Comparison of ENCODE assay signal across 6 cellular contexts in genomic region chr19:55494172-55494761, GRCh38. TPM values are rescaled to one million over a fixed set of nuclear protein-coding genes. Genes with fewer than 3 reads are reported as not detected.
DNase-seq lines count a peak whose midpoint lies in the region; ATAC-seq and TF ChIP-seq lines count a peak whose summit lies in the region.

No MANE protein-coding gene starts in this region.

- no peak overlapping the region for H2BK15ac ChIP-seq in IMR-90 (ENCODE audit: low read depth, low read length)

- H2AK9ac ChIP-seq in IMR-90 (replicated peaks; ENCODE audit: low read depth, low read length, poor library complexity) = peak overlapping the region; percentile 94

- peak overlapping the region; percentile 63 for H3K4me2 ChIP-seq in IMR-90 (ENCODE audit: low read depth, low read length)

- H3K36me3 Mint-ChIP-seq in stimulated activated effector memory CD8-positive, alpha-beta T cell treated with anti-CD3 and anti-CD28 coated beads, Interleukin-12 subunit alpha, Interleukin-12 subunit beta, amount 100 ng/mL, for 72 hours = no peaks in the 10 kb centered on the region

- H3K18ac ChIP-seq in IMR-90 (ENCODE audit: low read depth, low read length) = peak overlapping the region; percentile 49

- no peak for TF ChIP-seq RAD21 in IMR-90 (IDR thresholded peaks at IDR 0.05; ENCODE audit: low read length)

- no peaks in the 10 kb centered on the region for H3K9me3 ChIP-seq in IMR-90 (ENCODE audit: control insufficient read depth, insufficient read depth, low read length)
- no peaks in the 10 kb centered on the region for H3K9me3 ChIP-seq in esophagus squamous epithelium
- H3K9me3 ChIP-seq in effector memory CD4-positive, alpha-beta T cell (ENCODE audit: control insufficient read depth, low read length) = no peaks in the 10 kb centered on the region

- peaks cover 0 to 17% of the 10 kb centered on the region in 2 experiments for H3K79me1 ChIP-seq in IMR-90 (ENCODE audit: low read depth in 1 of 2, low read length in 2 of 2)

- H3K27ac Mint-ChIP-seq in stimulated activated effector memory CD8-positive, alpha-beta T cell treated with anti-CD3 and anti-CD28 coated beads, Interleukin-12 subunit alpha, Interleukin-12 subunit beta, amount 100 ng/mL, for 72 hours = peak overlapping the region; percentile 32

- H3K4me1 ChIP-seq in IMR-90 (ENCODE audit: control insufficient read depth, insufficient read depth, low read length) = peaks cover 16% of the 10 kb centered on the region
- H3K4me1 ChIP-seq in esophagus squamous epithelium = peaks cover 12 to 47% (median 16%) of the 10 kb centered on the region in 3 donors
- no peaks in the 10 kb centered on the region for H3K4me1 ChIP-seq in effector memory CD4-positive, alpha-beta T cell (ENCODE audit: control insufficient read depth, insufficient read depth, low read length, poor library complexity, severe bottlenecking)

- peak; percentile 54 for ATAC-seq in IMR-90 (ENCODE audit: low read depth)
- ATAC-seq in stimulated activated effector memory CD8-positive, alpha-beta T cell treated with anti-CD3 and anti-CD28 coated beads, Interleukin-12 subunit alpha, Interleukin-12 subunit beta, amount 100 ng/mL, for 72 hours = peak; percentile 42

- no TSS peak for BruUV-seq in IMR-90 (replicated peaks; lab: Mats Ljungman, UMichigan)

- CTCF ChIA-PET in IMR-90 (lab: Yijun Ruan, JAX) = interaction anchor here (0.7 to 3.1 kb wide), 2 partner anchors 10 to 76 kb away, joined by 3 to 16 read pairs; no protein-coding TSS in a partner anchor

- H2BK120ac ChIP-seq in IMR-90 (ENCODE audit: low read depth, low read length) = peak overlapping the region; percentile 47

- no peaks in the 10 kb centered on the region for H3K4me1 Mint-ChIP-seq in stimulated activated effector memory CD8-positive, alpha-beta T cell treated with anti-CD3 and anti-CD28 coated beads, Interleukin-12 subunit alpha, Interleukin-12 subunit beta, amount 100 ng/mL, for 72 hours

- peak overlapping the region; percentile 67; the same call in 1 of the 2 replicates for H3K9ac ChIP-seq in IMR-90 (ENCODE audit: low read depth, low read length)

- no peak for TF ChIP-seq CTCF in IMR-90 (conservative IDR thresholded peaks at IDR 0.05; ENCODE audit: low read depth, low read length)
- TF ChIP-seq CTCF in esophagus squamous epithelium (IDR thresholded peaks at IDR 0.05) = no peak

- peak overlapping the region; percentile 15 to 82; a peak in 3 of 4 replicates for H4K8ac ChIP-seq in IMR-90 (ENCODE audit: low read depth in 2 of 2, low read length in 2 of 2)

- H4K5ac ChIP-seq in IMR-90 (ENCODE audit: low read depth, low read length) = peak overlapping the region; percentile 83

- DNase-seq in IMR-90 (peak; percentile 75), esophagus squamous epithelium (lab: John Stamatoyannopoulos, UW) (no peak), SK-N-DZ (ENCODE audit: low spot score) (no peak), SW480 (ENCODE audit: low spot score) (no peak)
- DNase-seq in stimulated activated effector memory CD8-positive, alpha-beta T cell treated with anti-CD3 and anti-CD28 coated beads, Interleukin-12 subunit alpha, Interleukin-12 subunit beta, amount 100 ng/mL, for 72 hours (ENCODE audit: low spot score in 2 of 2) = no peak
- DNase-seq in effector memory CD4-positive, alpha-beta T cell = no peak

- no peaks in the 10 kb centered on the region for H4K20me1 ChIP-seq in IMR-90 (ENCODE audit: insufficient read depth, low read length)

- in situ Hi-C loops in IMR-90 (cut with MboI; ENCODE audit: low sequenced_read_pairs) = loop anchor here (25.0 kb wide), 1 partner anchor 1032 kb away; the partner anchor contains the start of genes CDC42EP5 and LENG9

- dilution Hi-C loops in IMR-90 (cut with HindIII; ENCODE audit: low sequenced_read_pairs, unreplicated experiment) = no loop called here

- H3K14ac ChIP-seq in IMR-90 (replicated peaks; ENCODE audit: low read depth, low read length) = peak overlapping the region; percentile 87

- peaks cover 4% of the 10 kb centered on the region; the same call in 1 of the 2 replicates for H3K36me3 ChIP-seq in IMR-90 (ENCODE audit: control insufficient read depth, insufficient read depth, low read length)
- no peaks in the 10 kb centered on the region for H3K36me3 ChIP-seq in esophagus squamous epithelium
- no peaks in the 10 kb centered on the region for H3K36me3 ChIP-seq in effector memory CD4-positive, alpha-beta T cell (ENCODE audit: control insufficient read depth, insufficient read depth, low read length)

- TF ChIP-seq POLR2A in IMR-90 (IDR thresholded peaks at IDR 0.05; ENCODE audit: low read depth, low read length) = peak; percentile 51; the same call in 1 of the 2 replicates
- TF ChIP-seq POLR2A in esophagus squamous epithelium (IDR thresholded peaks at IDR 0.05) = no peak

- peaks cover 3% of the 10 kb centered on the region for H3K9me1 ChIP-seq in IMR-90 (ENCODE audit: insufficient read depth, low read length)

- H2BK5ac ChIP-seq in IMR-90 (ENCODE audit: low read depth, low read length, poor library complexity, severe bottlenecking) = peak overlapping the region; percentile 94

- peak overlapping the region; percentile 65 for H3K27ac ChIP-seq in IMR-90 (ENCODE audit: insufficient read depth, low read length)
- peak overlapping the region; percentile 42 to 74 (median 58) for H3K27ac ChIP-seq in esophagus squamous epithelium
- H3K27ac ChIP-seq in effector memory CD4-positive, alpha-beta T cell (ENCODE audit: insufficient read depth, low read length, poor library complexity, severe bottlenecking) = no peak overlapping the region

- intact Hi-C loops in IMR-90 (cut with micrococcal nuclease) = no loop called here
- intact Hi-C loops in esophagus squamous epithelium (cut with DNase I) = no loop called here

- H3K4me3 ChIP-seq in IMR-90 (ENCODE audit: insufficient read depth, low read depth, low read length) (peak overlapping the region; percentile 18; the same call in 1 of the 2 replicates), esophagus squamous epithelium (peak overlapping the region in 3 of 4 donors; percentile 15 to 48 (median 22))
- H3K4me3 ChIP-seq in effector memory CD4-positive, alpha-beta T cell (ENCODE audit: insufficient read depth, low read depth, low read length, poor library complexity, severe bottlenecking) = no peak overlapping the region

- WGBS in IMR-90 (ENCODE audit: extremely low coverage in 2 of 2, insufficient read length in 1 of 2), 2 experiments = 67% methylated on average over 1 of the region's 22 CpGs; no CpG with 5 or more reads in 1 of the 2 experiments
- 53 to 59% methylated on average over 7 to 10 of the region's 22 CpGs for WGBS in esophagus squamous epithelium, 2 donors

- H3K4ac ChIP-seq in IMR-90 (ENCODE audit: low read depth, low read length) = peak overlapping the region; percentile 82

- peak overlapping the region; percentile 88 for H4K91ac ChIP-seq in IMR-90 (ENCODE audit: insufficient read depth, low read depth, low read length)

- H3K4me3 Mint-ChIP-seq in stimulated activated effector memory CD8-positive, alpha-beta T cell treated with anti-CD3 and anti-CD28 coated beads, Interleukin-12 subunit alpha, Interleukin-12 subunit beta, amount 100 ng/mL, for 72 hours = peak overlapping the region; percentile 31

- H3K9me3 Mint-ChIP-seq in stimulated activated effector memory CD8-positive, alpha-beta T cell treated with anti-CD3 and anti-CD28 coated beads, Interleukin-12 subunit alpha, Interleukin-12 subunit beta, amount 100 ng/mL, for 72 hours = no peaks in the 10 kb centered on the region

- H2AK5ac ChIP-seq in IMR-90 (ENCODE audit: low read depth, low read length) = peak overlapping the region; percentile 65

- peak overlapping the region; percentile 53 for H3K23ac ChIP-seq in IMR-90 (ENCODE audit: low read depth, low read length)

- H3K27me3 ChIP-seq in IMR-90 (ENCODE audit: control insufficient read depth, insufficient read depth, low read length) (no peaks in the 10 kb centered on the region), esophagus squamous epithelium (peaks cover 0 to 39% (median 0%) of the 10 kb centered on the region in 4 donors)
- H3K27me3 ChIP-seq in effector memory CD4-positive, alpha-beta T cell (replicated peaks; ENCODE audit: control insufficient read depth, insufficient read depth, low read length, poor library complexity, severe bottlenecking) = no peaks in the 10 kb centered on the region

- peak overlapping the region; percentile 93 for H2AFZ ChIP-seq in IMR-90 (replicated peaks; ENCODE audit: low read length, poor library complexity)

- no peak overlapping the region for H3K56ac ChIP-seq in IMR-90 (ENCODE audit: extremely low read depth, insufficient read depth, low read length)

- POLR2A ChIA-PET in IMR-90 (lab: Charles Lee; ENCODE audit: unreplicated experiment) = interaction anchor here (0.8 kb wide), 1 partner anchor 10 kb away, joined by 3 read pairs; no protein-coding TSS in a partner anchor

- peak overlapping the region; percentile 35; the same call in 1 of the 2 replicates for H2BK20ac ChIP-seq in IMR-90 (ENCODE audit: low read depth, low read length)

RNA-seq across cellular contexts. Expression of gene SSC5D, which starts 6.0 kb away (rescaled TPM):
- total RNA-seq in IMR-90 (2012; rRNA removed) = 1.4 and 1.7 TPM in 2 replicates
- 14.1 and 19.1 TPM in 2 replicates for polyA plus RNA-seq in IMR-90 (2012; rRNA removed)
- 10.9 and 19.1 TPM in 2 replicates for polyA plus RNA-seq in IMR-90 (2012; cell fraction: cytosol; rRNA removed)
- polyA plus RNA-seq in IMR-90 (2012; cell fraction: nucleus; rRNA removed; ENCODE audit: low replicate concordance) = 44.4 and 80.8 TPM in 2 replicates
- 1 to 10 TPM in 1 of 4 donors, under 1 TPM in 3; 0.40 to 5.0 (median 0.68) TPM for total RNA-seq in esophagus squamous epithelium
- 0.15 and 0.27 TPM in 2 replicates for polyA plus RNA-seq in SK-N-DZ (2014; cell fraction: cytosol; rRNA removed)
- 0.17 and 0.66 TPM in 2 replicates for polyA plus RNA-seq in SK-N-DZ (2014; cell fraction: nucleus; rRNA removed)

RNA-seq across cellular contexts. Expression of gene NAT14, which starts 9.3 kb away (rescaled TPM):
- 4.3 and 7.2 TPM in 2 replicates for total RNA-seq in IMR-90 (2012; rRNA removed)
- polyA plus RNA-seq in IMR-90 (2012; rRNA removed) = 40.9 and 41.2 TPM in 2 replicates
- polyA plus RNA-seq in IMR-90 (2012; cell fraction: cytosol; rRNA removed) = 42.0 and 62.9 TPM in 2 replicates
- polyA plus RNA-seq in IMR-90 (2012; cell fraction: nucleus; rRNA removed; ENCODE audit: low replicate concordance) = 65.5 and 111 TPM in 2 replicates
- 1 to 10 TPM; 1.3 to 4.3 (median 2.9) TPM for total RNA-seq in esophagus squamous epithelium
- 21.2 and 40.6 TPM in 2 replicates for polyA plus RNA-seq in SK-N-DZ (2014; cell fraction: cytosol; rRNA removed)
- 95.9 and 121 TPM in 2 replicates for polyA plus RNA-seq in SK-N-DZ (2014; cell fraction: nucleus; rRNA removed)

RNA-seq across cellular contexts. Expression of gene ZNF628, which starts 17.9 kb away (rescaled TPM):
- total RNA-seq in IMR-90 (2012; rRNA removed) = 0.18 and 0.28 TPM in 2 replicates
- polyA plus RNA-seq in IMR-90 (2012; rRNA removed) = 1.9 and 2.6 TPM in 2 replicates
- 2.0 and 4.3 TPM in 2 replicates for polyA plus RNA-seq in IMR-90 (2012; cell fraction: cytosol; rRNA removed)
- 4.7 and 12.2 TPM in 2 replicates for polyA plus RNA-seq in IMR-90 (2012; cell fraction: nucleus; rRNA removed; ENCODE audit: low replicate concordance)
- 10 to 100 TPM in 1 of 4 donors, 1 to 10 TPM in 3; 4.4 to 22.0 (median 6.8) TPM for total RNA-seq in esophagus squamous epithelium
- 0.89 and 0.93 TPM in 2 replicates for polyA plus RNA-seq in SK-N-DZ (2014; cell fraction: cytosol; rRNA removed)
- polyA plus RNA-seq in SK-N-DZ (2014; cell fraction: nucleus; rRNA removed) = 0.79 and 1.1 TPM in 2 replicates

RNA-seq across cellular contexts. Expression of gene C19orf85, which starts 29.7 kb away (rescaled TPM):
- total RNA-seq in IMR-90 (2012; rRNA removed) (not detected in 2 replicates), esophagus squamous epithelium (not detected)
- polyA plus RNA-seq in IMR-90 (2012; rRNA removed) = not detected in 2 replicates
- not detected in 2 replicates for polyA plus RNA-seq in IMR-90 (2012; cell fraction: cytosol; rRNA removed)
- 0.11 TPM in 1 of 2 replicates, not detected in the other for polyA plus RNA-seq in IMR-90 (2012; cell fraction: nucleus; rRNA removed; ENCODE audit: low replicate concordance)
- polyA plus RNA-seq in SK-N-DZ (2014; cell fraction: cytosol; rRNA removed) = 0.52 and 0.73 TPM in 2 replicates
- polyA plus RNA-seq in SK-N-DZ (2014; cell fraction: nucleus; rRNA removed) = 0.96 TPM in 1 of 2 replicates, not detected in the other

RNA-seq across cellular contexts. Expression of gene ISOC2, which starts 32.8 kb away (rescaled TPM):
- total RNA-seq in IMR-90 (2012; rRNA removed) (46.7 and 56.1 TPM in 2 replicates), esophagus squamous epithelium (10 to 100 TPM; 60.5 to 98.1 (median 78.7) TPM)
- polyA plus RNA-seq in IMR-90 (2012; rRNA removed) = 82.1 and 119 TPM in 2 replicates
- polyA plus RNA-seq in IMR-90 (2012; cell fraction: cytosol; rRNA removed) = 50.5 and 139 TPM in 2 replicates
- polyA plus RNA-seq in IMR-90 (2012; cell fraction: nucleus; rRNA removed; ENCODE audit: low replicate concordance) = 29.9 and 88.9 TPM in 2 replicates
- polyA plus RNA-seq in SK-N-DZ (2014; cell fraction: cytosol; rRNA removed) = 52.6 and 61.5 TPM in 2 replicates
- polyA plus RNA-seq in SK-N-DZ (2014; cell fraction: nucleus; rRNA removed) = 29.9 and 47.9 TPM in 2 replicates
